8 cellular contexts compared by ENCODE assay signal in the genomic region with DNA sequence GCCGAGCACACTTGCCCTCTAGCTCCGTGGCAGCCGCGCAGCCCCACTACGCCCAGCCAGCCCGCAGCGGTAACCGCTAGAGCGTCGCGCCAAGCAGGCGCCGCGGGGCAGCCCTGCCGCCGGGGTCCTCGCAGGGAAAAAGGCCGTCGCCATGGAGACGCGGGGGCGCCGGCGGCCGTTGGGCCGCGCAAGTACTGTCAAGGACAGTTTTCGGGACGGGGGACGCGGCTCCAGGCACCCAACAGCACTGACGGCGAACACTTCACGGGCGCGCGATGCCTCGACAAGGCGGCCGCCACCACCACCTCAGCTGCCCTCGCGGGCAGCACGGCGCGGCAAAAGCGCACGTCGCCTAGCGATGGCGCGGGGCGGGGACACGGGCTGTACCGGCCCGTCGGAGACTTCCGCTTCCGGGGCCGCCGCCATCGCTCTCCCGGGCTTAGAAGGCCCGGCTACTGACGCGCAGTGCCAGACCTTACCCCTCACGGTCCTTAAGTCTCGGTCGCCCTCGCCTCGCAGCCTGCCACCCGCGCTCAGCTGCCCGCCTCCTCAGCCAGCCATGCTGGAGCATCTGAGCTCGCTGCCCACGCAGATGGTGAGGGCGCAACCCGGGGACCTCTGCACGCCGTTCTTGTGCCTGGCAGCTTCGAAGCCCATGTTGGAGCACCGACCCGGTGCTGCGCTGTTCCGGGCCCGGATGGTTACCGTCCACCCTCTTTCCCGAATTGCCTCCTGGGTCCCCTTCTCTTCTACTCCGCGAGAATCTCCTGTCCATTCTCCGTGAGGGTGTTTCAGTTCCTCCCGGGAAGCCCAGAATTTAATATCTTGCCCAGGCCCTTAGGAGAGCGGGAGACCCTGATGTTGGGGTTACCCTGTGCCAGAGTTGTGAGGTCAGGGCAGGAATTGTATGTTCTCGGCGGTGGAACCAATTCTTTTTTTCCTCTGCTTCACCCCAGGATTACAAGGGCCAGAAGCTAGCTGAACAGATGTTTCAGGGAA. TPM values are rescaled to one million over a fixed set of nuclear protein-coding genes. Genes with fewer than 3 reads are reported as not detected.
DNase-seq lines count a peak whose midpoint lies in the region; ATAC-seq, FAIRE-seq and TF ChIP-seq lines count a peak whose summit lies in the region.

A gene with protein sequence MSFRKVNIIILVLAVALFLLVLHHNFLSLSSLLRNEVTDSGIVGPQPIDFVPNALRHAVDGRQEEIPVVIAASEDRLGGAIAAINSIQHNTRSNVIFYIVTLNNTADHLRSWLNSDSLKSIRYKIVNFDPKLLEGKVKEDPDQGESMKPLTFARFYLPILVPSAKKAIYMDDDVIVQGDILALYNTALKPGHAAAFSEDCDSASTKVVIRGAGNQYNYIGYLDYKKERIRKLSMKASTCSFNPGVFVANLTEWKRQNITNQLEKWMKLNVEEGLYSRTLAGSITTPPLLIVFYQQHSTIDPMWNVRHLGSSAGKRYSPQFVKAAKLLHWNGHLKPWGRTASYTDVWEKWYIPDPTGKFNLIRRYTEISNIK (minus strand): TSS at position 104 of the 999 bp plus-strand sequence. CDS start 5,331 bp downstream, outside the sequence.
A gene (plus strand): TSS at position 419 of the 999 bp plus-strand sequence. CDS start 141 bp downstream, at position 560.

- peaks cover 30% of the 10 kb centered on the region for H3K36me3 ChIP-seq in HUES48 (ENCODE audit: control insufficient read depth, insufficient read depth, low read length)

- no peaks in the 10 kb centered on the region for H3K27me3 Mint-ChIP-seq in activated T-cell treated with anti-CD3 and anti-CD28 coated beads, Interleukin-2, amount 50 U/mL, for 24 hours

- H3K4me3 Mint-ChIP-seq in activated T-cell treated with anti-CD3 and anti-CD28 coated beads, Interleukin-2, amount 50 U/mL, for 24 hours, result peak within 1 kb of the TSS; percentile 97

- H3K4me1 ChIP-seq in HUES48 (ENCODE audit: control insufficient read depth, insufficient read depth, low read length), result peaks cover 7% of the 10 kb centered on the region; the same call in 1 of the 2 replicates

- no peaks in the 10 kb centered on the region for H3K27me3 ChIP-seq in HUES48 (ENCODE audit: control insufficient read depth, insufficient read depth, low read length)

- FAIRE-seq in D721Med (lab: Jason Lieb, UNC), result no peak

- no peaks in the 10 kb centered on the region for H3K9me3 Mint-ChIP-seq in activated T-cell treated with anti-CD3 and anti-CD28 coated beads, Interleukin-2, amount 50 U/mL, for 24 hours

- peak within 1 kb of the TSS; percentile 99 for H3K4me3 ChIP-seq in HUES48 (ENCODE audit: low read depth, low read length)

- no peaks in the 10 kb centered on the region for H3K9me3 ChIP-seq in HUES48 (ENCODE audit: control insufficient read depth, insufficient read depth, low read length)

- H3K36me3 Mint-ChIP-seq in activated T-cell treated with anti-CD3 and anti-CD28 coated beads, Interleukin-2, amount 50 U/mL, for 24 hours (ENCODE audit: low read depth), result peaks cover 62% of the 10 kb centered on the region

- peak within 1 kb of the TSS; percentile 89 for H3K27ac ChIP-seq in HUES48 (ENCODE audit: low read depth, low read length)

- ATAC-seq in GM21423 (IDR thresholded peaks at IDR 0.05; ENCODE audit: unreplicated experiment) (peak; percentile 77), esophagus mucosa (peak; percentile 92)

- peak within 1 kb of the TSS; percentile 96 for H3K27ac Mint-ChIP-seq in activated T-cell treated with anti-CD3 and anti-CD28 coated beads, Interleukin-2, amount 50 U/mL, for 24 hours

- DNase-seq in D721Med (ENCODE audit: insufficient read length, low spot score) (peak; percentile 58), OCI-M1 (lab: John Stamatoyannopoulos, UW) (peak; percentile 91), myocyte (ENCODE audit: low read depth) (peak; percentile 88)
- DNase-seq in activated T-cell treated with anti-CD3 and anti-CD28 coated beads, Interleukin-2, amount 50 U/mL, for 24 hours, result peak; percentile 93
- DNase-seq in stimulated activated CD8-positive, alpha-beta memory T cell treated with anti-CD3 and anti-CD28 coated beads, Interleukin-7, amount 100 ng/mL, for 48 hours (ENCODE audit: extremely low read depth in 1 of 2, low read depth in 1 of 2), result peak; percentile 72 to 76

- peaks cover 37% of the 10 kb centered on the region for H3K4me1 Mint-ChIP-seq in activated T-cell treated with anti-CD3 and anti-CD28 coated beads, Interleukin-2, amount 50 U/mL, for 24 hours (ENCODE audit: low read depth)

- TF ChIP-seq CTCF in D721Med (IDR thresholded peaks at IDR 0.05; ENCODE audit: insufficient read depth, missing control alignments), result no peak

- H3K9ac ChIP-seq in HUES48 (ENCODE audit: low read depth, low read length), result peak within 1 kb of the TSS; percentile 89

RNA-seq across cellular contexts. Expression of the first gene that starts in this region (rescaled TPM):
- total RNA-seq in esophagus mucosa (16.7 TPM), myocyte (84.7 and 106 TPM in 2 replicates)
- polyA plus RNA-seq in myocyte (2012), result 114 TPM

RNA-seq across cellular contexts. Expression of the second gene that starts in this region (rescaled TPM):
- 70.6 TPM for total RNA-seq in esophagus mucosa
- 141 and 206 TPM in 2 replicates for total RNA-seq in myocyte
- 234 TPM for polyA plus RNA-seq in myocyte (2012)

Comparison
In these comparisons a context has a peak if more than half of its experiments do, and no peak if none do; other contexts are left out.
1. Peak in every context shown above with its lines: DNase-seq, ATAC-seq, H3K4me3 ChIP-seq and H3K27ac ChIP-seq.